20 cellular contexts compared by ENCODE assay signal in genomic region chr9:20573023-20573422, GRCh38. TPM values are rescaled to one million over a fixed set of nuclear protein-coding genes. Genes with fewer than 3 reads are reported as not detected.
DNase-seq lines count a peak whose midpoint lies in the region; ATAC-seq, FAIRE-seq and TF ChIP-seq lines count a peak whose summit lies in the region.
"Had no signal": no experiment of that assay in that cellular context is flagged by ENCODE, and none has a peak within 500 bp of the region (broad histone marks: within the 10 kb centered on the region; RNA-seq: fewer than 3 reads in every experiment).

No MANE protein-coding gene starts in this region.

- H3K36me3 ChIP-seq in GM12878 (ENCODE audit: control insufficient read depth in 2 of 2, insufficient read depth in 2 of 2, low read length in 1 of 2): no peaks in the 10 kb centered on the region
- H3K36me3 ChIP-seq: SJCRH30 had no signal

- no peaks in the 10 kb centered on the region; the same call in 2 of the 3 replicates for H3K9me3 ChIP-seq in GM12878 (replicated peaks; ENCODE audit: control insufficient read depth, insufficient read depth, low read length)
- H3K9me3 ChIP-seq: SJCRH30 had no signal

- CTCF ChIA-PET in GM12878 (lab: Yijun Ruan, JAX): interaction anchor here (1.2 kb wide), 1 partner anchor 20 kb away, joined by 6 read pairs; no protein-coding TSS in a partner anchor

- intact Hi-C loops in activated CD4-positive, alpha-beta T cell treated with anti-CD3 and anti-CD28 coated beads, Interleukin-2, amount 10 ng/mL, durations not matched to agents 24 days and 14 days (cut with micrococcal nuclease): no loop called here
- intact Hi-C loops in GM12878 (cut with micrococcal nuclease; ENCODE audit: unreplicated experiment) (no loop called here), posterior vena cava (cut with DNase I) (no loop called here)

- no peak for TF ChIP-seq POLR2A in GM12878 (IDR thresholded peaks at IDR 0.05; ENCODE audit: low read depth, low read length)

- H3K4me1 Mint-ChIP-seq in activated CD4-positive, alpha-beta T cell treated with anti-CD3 and anti-CD28 coated beads, Interleukin-2, amount 10 ng/mL, durations not matched to agents 24 days and 14 days: peaks cover 60% of the 10 kb centered on the region
- H3K4me1 Mint-ChIP-seq: CD14-positive monocyte had no signal

- no peak for TF ChIP-seq EP300 in GM12878 (IDR thresholded peaks at IDR 0.05; ENCODE audit: borderline replicate concordance in 1 of 2, control insufficient read depth in 1 of 2, low read depth in 2 of 2, low read length in 2 of 2)

- in situ Hi-C loops in GM12878 (cut with MboI): no loop called here

- H3K27ac ChIP-seq in GM12878 (ENCODE audit: control insufficient read depth, insufficient read depth): no peak overlapping the region; the same call in 1 of the 2 replicates
- H3K27ac ChIP-seq: 22Rv1, SJCRH30 had no signal

- POLR2A ChIA-PET in GM12878 (lab: Charles Lee): interaction anchor here (0.7 to 1.5 kb wide), 2 partner anchors 58 to 202 kb away, joined by 3 to 4 read pairs; no protein-coding TSS in a partner anchor

- TF ChIP-seq CTCF in GM12878 (IDR thresholded peaks at IDR 0.05 in 2 of 3, conservative IDR thresholded peaks at IDR 0.05 in 1 of 3; ENCODE audit: control insufficient read depth in 2 of 3, extremely low read depth in 1 of 3, insufficient read depth in 1 of 3, low read depth in 3 of 3, low read length in 3 of 3): no peak

- H3K9ac ChIP-seq in GM12878 (ENCODE audit: control insufficient read depth, insufficient read depth, low read length): no peak overlapping the region

- no TSS peak for BruUV-seq in GM12878 (replicated peaks; lab: Mats Ljungman, UMichigan)

- H4K20me1 ChIP-seq in GM12878 (ENCODE audit: control insufficient read depth, insufficient read depth): no peaks in the 10 kb centered on the region

- peaks cover 50% of the 10 kb centered on the region for H3K79me2 ChIP-seq in GM12878 (ENCODE audit: control insufficient read depth, insufficient read depth, low read length)

- no peak overlapping the region for H3K4me3 Mint-ChIP-seq in activated CD4-positive, alpha-beta T cell treated with anti-CD3 and anti-CD28 coated beads, Interleukin-2, amount 10 ng/mL, durations not matched to agents 24 days and 14 days
- H3K4me3 Mint-ChIP-seq: CD14-positive monocyte, IgD-negative memory B cell had no signal

- H3K4me3 ChIP-seq in GM12878: peak overlapping the region; percentile 31; the same call in 1 of the 2 replicates
- H3K4me3 ChIP-seq: SJCRH30 had no signal

- WGBS in GM12878 (ENCODE audit: insufficient coverage, insufficient replicate concordance, low lambda C conversion rate, missing lambda C conversion rate): 43% methylated on average over 4 of the region's 4 CpGs

- ATAC-seq in HG02610 (IDR thresholded peaks at IDR 0.05; ENCODE audit: unreplicated experiment): peak; percentile 48
- peak; percentile 56 for ATAC-seq in GM12878
- ATAC-seq: Panc1 had no signal

- no peaks in the 10 kb centered on the region for H3K27me3 ChIP-seq in GM12878 (replicated peaks in 1 of 2; ENCODE audit: control insufficient read depth in 2 of 2, insufficient read depth in 2 of 2, low read length in 1 of 2)
- H3K27me3 ChIP-seq: SJCRH30 had no signal

- DNase-seq in activated CD4-positive, alpha-beta T cell treated with anti-CD3 and anti-CD28 coated beads, Interleukin-2, amount 10 ng/mL, durations not matched to agents 24 days and 14 days: peak; percentile 24
- DNase-seq in activated CD4-positive, alpha-beta T cell treated with anti-CD3 and anti-CD28 coated beads for 4 hours: no peak
- no peak for DNase-seq in GM12878 (ENCODE audit: low read depth, low spot score)
- DNase-seq in NCI-H82 treated with DMSO at 0.1 percent for 48 hours (lab: John Stamatoyannopoulos, UW; ENCODE audit: unreplicated experiment): no peak
- DNase-seq in NCI-H524 (lab: John Stamatoyannopoulos, UW): no peak
- DNase-seq in iPS-NIHi7 (ENCODE audit: extremely low spot score): no peak
- DNase-seq in posterior vena cava (ENCODE audit: low spot score): no peak
- DNase-seq: DND-41, GOT3, Karpas-422, NCI-H1436, NCI-H2029, NCI-H2171, NCI-H526 treated with DMSO at 0.1 percent for 48 hours, SJCRH30 had no signal

- peak overlapping the region; percentile 64 for H3K4me2 ChIP-seq in GM12878 (ENCODE audit: control insufficient read depth, insufficient read depth)

- peaks cover 40% of the 10 kb centered on the region for H3K36me3 Mint-ChIP-seq in activated CD4-positive, alpha-beta T cell treated with anti-CD3 and anti-CD28 coated beads, Interleukin-2, amount 10 ng/mL, durations not matched to agents 24 days and 14 days (ENCODE audit: low read depth)
- H3K36me3 Mint-ChIP-seq: CD14-positive monocyte, IgD-negative memory B cell had no signal

- TF ChIP-seq RAD21 in GM12878 (IDR thresholded peaks at IDR 0.05; ENCODE audit: insufficient read depth, low read depth, low read length): no peak

- H3K9me3 Mint-ChIP-seq in activated CD4-positive, alpha-beta T cell treated with anti-CD3 and anti-CD28 coated beads, Interleukin-2, amount 10 ng/mL, durations not matched to agents 24 days and 14 days: peaks cover 13% of the 10 kb centered on the region

- RAD21 ChIA-PET in GM12878 (lab: Charles Lee; ENCODE audit: unreplicated experiment): interaction anchor here (0.8 to 1.7 kb wide), 4 partner anchors 8 to 65 kb away, joined by 3 to 4 read pairs (median 4); partner anchors contain the start of gene MLLT3

- FAIRE-seq in GM12878 (lab: Jason Lieb, UNC): no peak

- H3K27ac Mint-ChIP-seq in activated CD4-positive, alpha-beta T cell treated with anti-CD3 and anti-CD28 coated beads, Interleukin-2, amount 10 ng/mL, durations not matched to agents 24 days and 14 days: no peak overlapping the region
- H3K27ac Mint-ChIP-seq: IgD-negative memory B cell had no signal

- no peaks in the 10 kb centered on the region for H3K27me3 Mint-ChIP-seq in activated CD4-positive, alpha-beta T cell treated with anti-CD3 and anti-CD28 coated beads, Interleukin-2, amount 10 ng/mL, durations not matched to agents 24 days and 14 days
- H3K27me3 Mint-ChIP-seq: IgD-negative memory B cell had no signal

- peaks cover 16% of the 10 kb centered on the region for H3K4me1 ChIP-seq in GM12878 (ENCODE audit: control insufficient read depth, insufficient read depth, low read length)
- H3K4me1 ChIP-seq: SJCRH30 had no signal

- no peak overlapping the region for H2AFZ ChIP-seq in GM12878 (ENCODE audit: control insufficient read depth, low read depth, low read length)

- SMC1A ChIA-PET in GM12878 (lab: Charles Lee; ENCODE audit: uncharacterized antibody, unreplicated experiment): interaction anchor here (0.6 to 2.2 kb wide), 9 partner anchors 13 to 301 kb away, joined by 3 to 13 read pairs (median 3); partner anchors contain the start of gene MLLT3

TF ChIP-seq in GM12878, 131 proteins besides CTCF, POLR2A, EP300 and RAD21 (continues in another document):
- TF ChIP-seq HDGF (IDR thresholded peaks at IDR 0.05): no peak
- no peak for TF ChIP-seq ZNF592 (IDR thresholded peaks at IDR 0.05)
- TF ChIP-seq JUND (IDR thresholded peaks at IDR 0.05; ENCODE audit: low read depth, low read length): no peak
- TF ChIP-seq ZNF384 (IDR thresholded peaks at IDR 0.05; ENCODE audit: borderline replicate concordance, low read depth, low read length): peak; percentile 87

RNA-seq across cellular contexts. Expression of gene MLLT3, which starts 49.3 kb away (rescaled TPM):
- total RNA-seq in activated CD4-positive, alpha-beta T cell treated with anti-CD3 and anti-CD28 coated beads, Interleukin-2, amount 10 ng/mL, durations not matched to agents 24 days and 14 days: 26.5 and 27.8 TPM in 2 replicates
- total RNA-seq in GM12878 (2013; cell fraction: nucleolus; rRNA removed): 73.4 and 76.3 TPM in 2 replicates
- total RNA-seq in GM12878 (2014; rRNA removed) (29.4 and 38.2 TPM in 2 replicates), GM12878 (2014; rRNA removed; fragmentation: Illumina TruSeq; extraction: Trizol) (46.7 and 47.4 TPM in 2 replicates), GM12878 (2021) (38.4 and 40.7 TPM in 2 replicates), posterior vena cava (1 to 10 TPM; 6.5 to 7.6 TPM)
- polyA plus RNA-seq in GM12878 (2011; ENCODE audit: low read depth): 36.8 TPM
- polyA plus RNA-seq in GM12878 (2011; rRNA removed) (72.3 and 124 TPM in 2 replicates), GM12878 (2014; fragmentation: Illumina TruSeq; extraction: Trizol) (36.7 and 57.0 TPM in 2 replicates), GM12878 (2014; fragmentation: Nextera tagmentation; extraction: Ambion mirVana) (10 to 100 TPM; 32.9 to 37.9 TPM), GM12878 (2014; rRNA removed) (26.4 and 34.5 TPM in 2 replicates), GM12878 (2016; fragmentation: Nextera tagmentation; extraction: Ambion mirVana) (10 to 100 TPM; 17.7 to 20.3 TPM)
- 29.1 and 32.0 TPM in 2 replicates for polyA plus RNA-seq in GM12878 (2011; cell fraction: cytosol; rRNA removed)
- 19.6 and 29.5 TPM in 2 replicates for polyA plus RNA-seq in GM12878 (2011; cell fraction: nucleus; rRNA removed)
- 34.3 and 48.6 TPM in 2 replicates for polyA plus RNA-seq in GM12878 (2012)
- polyA minus RNA-seq in GM12878 (2011; rRNA and poly(A)+ RNA removed): 53.1 and 108 TPM in 2 replicates
- 22.1 and 24.3 TPM in 2 replicates for polyA minus RNA-seq in GM12878 (2011; cell fraction: cytosol; rRNA and poly(A)+ RNA removed)
- 33.1 and 36.6 TPM in 2 replicates for polyA minus RNA-seq in GM12878 (2011; cell fraction: nucleus; rRNA and poly(A)+ RNA removed)
